Comparison of ENCODE assay signal across 15 cellular contexts in genomic region chrX:153537080-153537479, GRCh38. TPM values are rescaled to one million over a fixed set of nuclear protein-coding genes. Genes with fewer than 3 reads are reported as not detected.
"Had no signal": no experiment of that assay in that cellular context is flagged by ENCODE, and none has a peak within 500 bp of the region (broad histone marks: within the 10 kb centered on the region; RNA-seq: fewer than 3 reads in every experiment).

No MANE protein-coding gene starts in this region.

- H3K27me3 ChIP-seq: SJSA1 had no signal

- H3K27ac ChIP-seq: breast epithelium, KMS-11, SJSA1 had no signal

- H3K27me3 Mint-ChIP-seq: activated CD4-positive, alpha-beta T cell treated with anti-CD3 and anti-CD28 coated beads, Interleukin-2, amount 10 ng/mL, durations not matched to agents 7 days and 5 days; activated naive CD8-positive, alpha-beta T cell; T-helper 17 cell had no signal

- H3K9me3 Mint-ChIP-seq: activated CD4-positive, alpha-beta memory T cell treated with anti-CD3 and anti-CD28 coated beads for 36 hours; activated CD4-positive, alpha-beta T cell treated with anti-CD3 and anti-CD28 coated beads, Interleukin-2, amount 10 ng/mL, durations not matched to agents 7 days and 5 days; activated naive CD4-positive, alpha-beta T cell treated with anti-CD3 and anti-CD28 coated beads for 36 hours; activated T-cell treated with anti-CD3 and anti-CD28 coated beads, Interleukin-2, amount 50 U/mL, for 4 hours had no signal

- H3K27ac Mint-ChIP-seq: activated CD4-positive, alpha-beta memory T cell treated with anti-CD3 and anti-CD28 coated beads for 36 hours; activated CD4-positive, alpha-beta T cell treated with anti-CD3 and anti-CD28 coated beads, Interleukin-2, amount 10 ng/mL, durations not matched to agents 7 days and 5 days; activated naive CD4-positive, alpha-beta T cell treated with anti-CD3 and anti-CD28 coated beads for 36 hours; activated naive CD8-positive, alpha-beta T cell; T-helper 17 cell had no signal

- H3K36me3 Mint-ChIP-seq: activated CD4-positive, alpha-beta memory T cell treated with anti-CD3 and anti-CD28 coated beads for 36 hours; activated naive CD8-positive, alpha-beta T cell had no signal

- ATAC-seq: activated T-cell treated with anti-CD3 and anti-CD28 coated beads, Interleukin-2, amount 50 U/mL, for 4 hours; T-helper 17 cell had no signal

- DNase-seq: activated CD4-positive, alpha-beta memory T cell treated with anti-CD3 and anti-CD28 coated beads for 36 hours; activated CD4-positive, alpha-beta T cell treated with anti-CD3 and anti-CD28 coated beads, Interleukin-2, amount 10 ng/mL, durations not matched to agents 7 days and 5 days; activated CD4-positive, CD25-positive, alpha-beta regulatory T cell; activated CD8-positive, alpha-beta memory T cell treated with anti-CD3 and anti-CD28 coated beads for 24 hours; activated gamma-delta T cell; activated naive CD4-positive, alpha-beta T cell treated with anti-CD3 and anti-CD28 coated beads for 36 hours; activated T-cell treated with anti-CD3 and anti-CD28 coated beads, Interleukin-2, amount 50 U/mL, for 4 hours; NCI-H2081; T-helper 17 cell; T-helper 9 cell had no signal

- H3K4me1 Mint-ChIP-seq: activated CD4-positive, alpha-beta T cell treated with anti-CD3 and anti-CD28 coated beads, Interleukin-2, amount 10 ng/mL, durations not matched to agents 7 days and 5 days; T-helper 17 cell had no signal

- H3K4me3 Mint-ChIP-seq: activated CD4-positive, alpha-beta memory T cell treated with anti-CD3 and anti-CD28 coated beads for 36 hours; activated CD4-positive, alpha-beta T cell treated with anti-CD3 and anti-CD28 coated beads, Interleukin-2, amount 10 ng/mL, durations not matched to agents 7 days and 5 days; activated naive CD4-positive, alpha-beta T cell treated with anti-CD3 and anti-CD28 coated beads for 36 hours; activated naive CD8-positive, alpha-beta T cell; activated T-cell treated with anti-CD3 and anti-CD28 coated beads, Interleukin-2, amount 50 U/mL, for 4 hours; T-helper 17 cell had no signal

RNA-seq across cellular contexts. Expression of gene ATP2B3, which starts 19.6 kb away (rescaled TPM):
- total RNA-seq: activated CD4-positive, alpha-beta memory T cell treated with anti-CD3 and anti-CD28 coated beads for 36 hours; activated naive CD4-positive, alpha-beta T cell treated with anti-CD3 and anti-CD28 coated beads for 36 hours; breast epithelium; MCF 10A; SJSA1; T-helper 17 cell had no signal

RNA-seq across cellular contexts. Expression of gene BGN, which starts 42.3 kb away (rescaled TPM):
- total RNA-seq: activated CD4-positive, alpha-beta memory T cell treated with anti-CD3 and anti-CD28 coated beads for 36 hours; activated CD4-positive, alpha-beta T cell treated with anti-CD3 and anti-CD28 coated beads, Interleukin-2, amount 10 ng/mL, durations not matched to agents 7 days and 5 days; activated naive CD4-positive, alpha-beta T cell treated with anti-CD3 and anti-CD28 coated beads for 36 hours; T-helper 17 cell had no signal
